In genomic region chr10:90887555-90887954, GRCh38 we compare ENCODE assay signal across 18 cellular contexts. TPM values are rescaled to one million over a fixed set of nuclear protein-coding genes. Genes with fewer than 3 reads are reported as not detected.
DNase-seq lines count a peak whose midpoint lies in the region; ATAC-seq and TF ChIP-seq lines count a peak whose summit lies in the region.
"Had no signal": no experiment of that assay in that cellular context is flagged by ENCODE, and none has a peak within 500 bp of the region (broad histone marks: within the 10 kb centered on the region; RNA-seq: fewer than 3 reads in every experiment).

No MANE protein-coding gene starts in this region.

- TF ChIP-seq POLR2A in esophagus squamous epithelium (IDR thresholded peaks at IDR 0.05) (no peak), right lobe of liver (IDR thresholded peaks at IDR 0.05) (no peak)

- H3K4me3 ChIP-seq in LNCaP clone FGC (ENCODE audit: low read depth, low read length) (no peak overlapping the region), esophagus squamous epithelium (no peak overlapping the region), right lobe of liver (no peak overlapping the region)
- H3K4me3 ChIP-seq: GM23338, K562 had no signal

- H3K4me1 ChIP-seq in esophagus squamous epithelium = no peaks in the 10 kb centered on the region
- peaks cover 0 to 28% (median 11%) of the 10 kb centered on the region in 4 donors for H3K4me1 ChIP-seq in right lobe of liver

- intact Hi-C loops in esophagus squamous epithelium (cut with DNase I) = no loop called here
- intact Hi-C loops in right lobe of liver (cut with DNase I) = no loop called here
- intact Hi-C loops in activated CD4-positive, alpha-beta T cell treated with anti-CD3 and anti-CD28 coated beads, Interleukin-2, amount 10 ng/mL, durations not matched to agents 24 days and 14 days (cut with micrococcal nuclease) = no loop called here

- H3K27me3 ChIP-seq in esophagus squamous epithelium (no peaks in the 10 kb centered on the region), right lobe of liver (no peaks in the 10 kb centered on the region)

- ATAC-seq in right lobe of liver = peak; percentile 93 to 98 (median 95)
- ATAC-seq: CD8-positive, alpha-beta T cell; GM23338; K562 had no signal

- TF ChIP-seq CTCF in 22Rv1 (IDR thresholded peaks at IDR 0.05) = no peak
- TF ChIP-seq CTCF in LNCaP clone FGC (IDR thresholded peaks at IDR 0.05; ENCODE audit: control insufficient read depth, extremely low read depth, insufficient read depth) = no peak
- TF ChIP-seq CTCF in esophagus squamous epithelium (IDR thresholded peaks at IDR 0.05) = no peak
- TF ChIP-seq CTCF in right lobe of liver (IDR thresholded peaks at IDR 0.05) = no peak

- H3K36me3 Mint-ChIP-seq in activated CD4-positive, alpha-beta T cell treated with anti-CD3 and anti-CD28 coated beads, Interleukin-2, amount 10 ng/mL, durations not matched to agents 24 days and 14 days (ENCODE audit: low read depth) = peaks cover 50% of the 10 kb centered on the region

- DNase-seq in LNCaP clone FGC (ENCODE audit: low read depth) (peak; percentile 86), esophagus squamous epithelium (lab: John Stamatoyannopoulos, UW) (no peak), right lobe of liver (peak; percentile 75 to 79 (median 78)), KG1 (lab: John Stamatoyannopoulos, UW) (no peak), iPS-NIHi7 (ENCODE audit: extremely low spot score) (no peak), NCI-H2107 (lab: John Stamatoyannopoulos, UW) (no peak)
- no peak for DNase-seq in activated CD4-positive, alpha-beta T cell treated with anti-CD3 and anti-CD28 coated beads, Interleukin-2, amount 10 ng/mL, durations not matched to agents 24 days and 14 days
- DNase-seq: ACHN; CD8-positive, alpha-beta T cell; GF-D8; NCI-H1417 treated with DMSO at 0.1 percent for 48 hours; NCI-H2029; NCI-H510A treated with DMSO at 0.1 percent for 48 hours; SHP77 treated with DMSO at 0.1 percent for 48 hours had no signal

- no peaks in the 10 kb centered on the region for H3K4me1 Mint-ChIP-seq in activated CD4-positive, alpha-beta T cell treated with anti-CD3 and anti-CD28 coated beads, Interleukin-2, amount 10 ng/mL, durations not matched to agents 24 days and 14 days
- H3K4me1 Mint-ChIP-seq: B cell had no signal

- H3K27me3 Mint-ChIP-seq in activated CD4-positive, alpha-beta T cell treated with anti-CD3 and anti-CD28 coated beads, Interleukin-2, amount 10 ng/mL, durations not matched to agents 24 days and 14 days = no peaks in the 10 kb centered on the region
- H3K27me3 Mint-ChIP-seq: B cell had no signal

- no peak overlapping the region for H3K4me3 Mint-ChIP-seq in activated CD4-positive, alpha-beta T cell treated with anti-CD3 and anti-CD28 coated beads, Interleukin-2, amount 10 ng/mL, durations not matched to agents 24 days and 14 days
- H3K4me3 Mint-ChIP-seq: B cell; CD8-positive, alpha-beta T cell; GM23338 had no signal

- no peaks in the 10 kb centered on the region for H3K9me3 Mint-ChIP-seq in activated CD4-positive, alpha-beta T cell treated with anti-CD3 and anti-CD28 coated beads, Interleukin-2, amount 10 ng/mL, durations not matched to agents 24 days and 14 days
- H3K9me3 Mint-ChIP-seq: CD8-positive, alpha-beta T cell; GM23338 had no signal

- WGBS in esophagus squamous epithelium, 2 donors = 68 to 78% methylated on average over 6 of the region's 6 CpGs
- WGBS in right lobe of liver (ENCODE audit: insufficient coverage, low coverage, low lambda C conversion rate, missing lambda C conversion rate) = 41% methylated on average over 6 of the region's 6 CpGs

- H3K27ac ChIP-seq in 22Rv1 (peak overlapping the region; percentile 45), esophagus squamous epithelium (peak overlapping the region in 3 of 4 donors; percentile 17 to 44 (median 31)), right lobe of liver (peak overlapping the region; percentile 35 to 44 (median 43))

- H3K36me3 ChIP-seq in esophagus squamous epithelium = peaks cover 10 to 97% (median 18%) of the 10 kb centered on the region in 3 donors
- peaks cover 0 to 15% (median 1%) of the 10 kb centered on the region in 4 donors for H3K36me3 ChIP-seq in right lobe of liver

- H3K9me3 ChIP-seq in esophagus squamous epithelium = no peaks in the 10 kb centered on the region
- H3K9me3 ChIP-seq in right lobe of liver = no peaks in the 10 kb centered on the region

- no peak overlapping the region for H3K27ac Mint-ChIP-seq in activated CD4-positive, alpha-beta T cell treated with anti-CD3 and anti-CD28 coated beads, Interleukin-2, amount 10 ng/mL, durations not matched to agents 24 days and 14 days
- H3K27ac Mint-ChIP-seq: B cell; CD8-positive, alpha-beta T cell; GM23338 had no signal

RNA-seq across cellular contexts. Expression of gene RPP30, which starts 15.8 kb away (rescaled TPM):
- total RNA-seq in esophagus squamous epithelium (10 to 100 TPM; 13.6 to 31.4 (median 22.9) TPM), right lobe of liver (10 to 100 TPM; 10.1 to 16.8 (median 12.8) TPM)
- total RNA-seq in activated CD4-positive, alpha-beta T cell treated with anti-CD3 and anti-CD28 coated beads, Interleukin-2, amount 10 ng/mL, durations not matched to agents 24 days and 14 days = 86.4 and 86.9 TPM in 2 replicates

RNA-seq across cellular contexts. Expression of gene HTR7, which starts 29.7 kb away (rescaled TPM):
- 1 to 10 TPM in 2 of 4 donors, under 1 TPM in 2; 0.53 to 2.7 (median 1.2) TPM for total RNA-seq in esophagus squamous epithelium
- under 1 TPM in 5 of 6 experiments, not detected in 1; 0.07 to 0.43 (median 0.19) TPM for total RNA-seq in right lobe of liver
- not detected in 2 replicates for total RNA-seq in activated CD4-positive, alpha-beta T cell treated with anti-CD3 and anti-CD28 coated beads, Interleukin-2, amount 10 ng/mL, durations not matched to agents 24 days and 14 days
- total RNA-seq: B cell; CD8-positive, alpha-beta T cell had no signal

RNA-seq across cellular contexts. Expression of gene ANKRD1, which starts 33.3 kb away (rescaled TPM):
- total RNA-seq in esophagus squamous epithelium (not detected), right lobe of liver (1 to 10 TPM in 3 of 6 experiments, under 1 TPM in 2, not detected in 1; 0.34 to 5.0 (median 4.7) TPM)
- not detected in 2 replicates for total RNA-seq in activated CD4-positive, alpha-beta T cell treated with anti-CD3 and anti-CD28 coated beads, Interleukin-2, amount 10 ng/mL, durations not matched to agents 24 days and 14 days
- total RNA-seq: B cell; CD8-positive, alpha-beta T cell; GM23338; K562 had no signal

Comparison
In these comparisons a context has a peak if more than half of its experiments do, and no peak if none do; other contexts are left out.
1. DNase-seq: peak in LNCaP clone FGC (single experiment) and right lobe of liver (3 of 3); none in esophagus squamous epithelium (single experiment), KG1 (single experiment), iPS-NIHi7 (single experiment), NCI-H2107 (single experiment) and activated CD4-positive, alpha-beta T cell treated with anti-CD3 and anti-CD28 coated beads, Interleukin-2, amount 10 ng/mL, durations not matched to agents 24 days and 14 days (single experiment).
2. Peak in every context shown above with its lines, with median percentiles within 50 percentile points of each other: H3K27ac ChIP-seq.